4 cellular contexts compared by ENCODE assay signal in genomic region chr5:127308325-127308724, GRCh38. TPM values are rescaled to one million over a fixed set of nuclear protein-coding genes. Genes with fewer than 3 reads are reported as not detected.
"Had no signal": no experiment of that assay in that cellular context is flagged by ENCODE, and none has a peak within 500 bp of the region (broad histone marks: within the 10 kb centered on the region; RNA-seq: fewer than 3 reads in every experiment).

No MANE protein-coding gene starts in this region.

RNA-seq across cellular contexts. Expression of gene MEGF10, which starts 17.7 kb away (rescaled TPM):
- total RNA-seq: activated B cell treated with CpG ODN at 0.5 μM for 24 hours; activated CD8-positive, alpha-beta T cell treated with anti-CD3 and anti-CD28 coated beads for 36 hours; activated T-cell treated with anti-CD3 and anti-CD28 coated beads, Interleukin-2, amount 50 U/mL, for 4 hours; T-helper 1 cell treated with Interleukin-12 subunit alpha and Interleukin-12 subunit beta and Interleukin-4 antibody, amounts not matched to agents 30 ng/mL and 1 ng/mL, for 36 hours had no signal
